21 cellular contexts compared by ENCODE assay signal in genomic region chr11:99198215-99198614, GRCh38.
DNase-seq lines count a peak whose midpoint lies in the region; ATAC-seq, FAIRE-seq and TF ChIP-seq lines count a peak whose summit lies in the region.
"Had no signal": no experiment of that assay in that cellular context is flagged by ENCODE, and none has a peak within 500 bp of the region (broad histone marks: within the 10 kb centered on the region; RNA-seq: fewer than 3 reads in every experiment).

No MANE protein-coding gene starts in this region.

- H2BK120ac ChIP-seq in H1 (replicated peaks; ENCODE audit: low read depth, low read length): no peak overlapping the region

- BruUV-seq in HepG2 (replicated peaks; lab: Mats Ljungman, UMichigan): no TSS peak

- no peaks in the 10 kb centered on the region for H3K79me1 ChIP-seq in H1 (ENCODE audit: low read depth, low read length)

- no peaks in the 10 kb centered on the region for H3K36me3 Mint-ChIP-seq in naive thymus-derived CD8-positive, alpha-beta T cell
- H3K36me3 Mint-ChIP-seq: IgD-negative memory B cell had no signal

- POLR2A ChIA-PET in HepG2 (lab: Yijun Ruan, JAX): no interaction called here
- POLR2A ChIA-PET in H1 (lab: Charles Lee; ENCODE audit: partially characterized antibody): no interaction called here
- POLR2A ChIA-PET in naive thymus-derived CD8-positive, alpha-beta T cell (lab: Charles Lee): no interaction called here

- DNase-seq in HepG2 (ENCODE audit: low spot score) (no peak), H1 (ENCODE audit: low read depth in 1 of 2, low spot score in 2 of 2) (no peak), right lobe of liver (no peak), hippocampal formation (lab: John Stamatoyannopoulos, UW) (no peak)
- DNase-seq in naive thymus-derived CD8-positive, alpha-beta T cell: no peak
- DNase-seq: AML-193; Caco-2; CD4-positive, alpha-beta T cell; GOT3; KBM-7 had no signal

- H2BK12ac ChIP-seq in H1 (ENCODE audit: low read depth, low read length): no peak overlapping the region

- H3K4ac ChIP-seq in H1 (replicated peaks; ENCODE audit: insufficient read length, low read depth, low read length): no peak overlapping the region

- ATAC-seq in HepG2: no peak
- ATAC-seq in right lobe of liver: peak; percentile 76 to 90 (median 84)
- no peak for ATAC-seq in naive thymus-derived CD8-positive, alpha-beta T cell
- no peak for ATAC-seq in HG03139 (IDR thresholded peaks at IDR 0.05; ENCODE audit: unreplicated experiment)
- ATAC-seq: A549 had no signal

- no peak overlapping the region for H2BK15ac ChIP-seq in H1 (ENCODE audit: low read length)

- TF ChIP-seq EP300 in HepG2 (IDR thresholded peaks at IDR 0.05; ENCODE audit: low read depth in 2 of 2, low read length in 2 of 2) (no peak), HepG2 (CRISPR knock-in tag; IDR thresholded peaks at IDR 0.05; ENCODE audit: borderline replicate concordance) (no peak), H1 (IDR thresholded peaks at IDR 0.05; ENCODE audit: borderline replicate concordance in 1 of 2, low read depth in 2 of 2, low read length in 2 of 2) (no peak)

- no peak overlapping the region for H2BK20ac ChIP-seq in H1 (ENCODE audit: low read length)

- TF ChIP-seq RAD21 in liver (IDR thresholded peaks at IDR 0.05): peak in 1 of 2 donors; percentile 32
- TF ChIP-seq RAD21 in HepG2 (CRISPR knock-in tag; IDR thresholded peaks at IDR 0.05): no peak
- no peak for TF ChIP-seq RAD21 in H1 (IDR thresholded peaks at IDR 0.05 in 1 of 2, conservative IDR thresholded peaks at IDR 0.05 in 1 of 2; ENCODE audit: low read depth in 2 of 2, low read length in 2 of 2)

- TF ChIP-seq POLR2A in HepG2 (IDR thresholded peaks at IDR 0.05; ENCODE audit: insufficient read depth in 1 of 2, low read depth in 2 of 2, low read length in 2 of 2) (no peak), H1 (IDR thresholded peaks at IDR 0.05; ENCODE audit: control extremely low read depth in 1 of 2, low read depth in 2 of 2, low read length in 2 of 2) (no peak), right lobe of liver (IDR thresholded peaks at IDR 0.05) (no peak)

- H3K18ac ChIP-seq in H1 (ENCODE audit: extremely low read depth, low read length): no peak overlapping the region

- in situ Hi-C loops in HepG2 (cut with HindIII; ENCODE audit: extremely low pct_ligation_motif_present, low pct_unique_long_range_greater_than_20kb): no loop called here

- H3K9me3 Mint-ChIP-seq in naive thymus-derived CD8-positive, alpha-beta T cell: peaks cover 2 to 31% (median 12%) of the 10 kb centered on the region in 9 donors

- no peak overlapping the region for H4K5ac ChIP-seq in H1 (ENCODE audit: insufficient read length, low read depth, low read length)

- intact Hi-C loops in HepG2 (cut with micrococcal nuclease; ENCODE audit: unreplicated experiment) (no loop called here), right lobe of liver (cut with DNase I) (no loop called here)

- no peak overlapping the region for H4K8ac ChIP-seq in H1 (ENCODE audit: extremely low read depth, insufficient read depth, low read length)

- no peak overlapping the region for H3K27ac Mint-ChIP-seq in naive thymus-derived CD8-positive, alpha-beta T cell
- H3K27ac Mint-ChIP-seq: CD4-positive, alpha-beta T cell; IgD-negative memory B cell had no signal

- 11% methylated on average over 3 of the region's 3 CpGs for WGBS in liver
- 0% methylated on average over 3 of the region's 3 CpGs for WGBS in HepG2 (ENCODE audit: low lambda C conversion rate)
- WGBS in H1 (ENCODE audit: extremely low coverage in 1 of 2, insufficient coverage in 1 of 2, insufficient read length in 1 of 2, insufficient replicate concordance in 2 of 2, low coverage in 1 of 2, low lambda C conversion rate in 2 of 2, missing lambda C conversion rate in 1 of 2), 2 experiments: 46% methylated on average over 3 of the region's 3 CpGs; no CpG with 5 or more reads in 1 of the 2 experiments
- WGBS in right lobe of liver (ENCODE audit: insufficient coverage, low coverage, low lambda C conversion rate, missing lambda C conversion rate): 8% methylated on average over 3 of the region's 3 CpGs

- no peak overlapping the region for H2AFZ ChIP-seq in HepG2 (ENCODE audit: low read length)
- 0 out of 2 replicates have a peak overlapping the region, but pooled peaks have one; percentile 11 for H2AFZ ChIP-seq in H1 (ENCODE audit: low read length)

- H3K9me3 ChIP-seq in liver (ENCODE audit: control insufficient read depth in 4 of 4, low read length in 3 of 4) (no peaks in the 10 kb centered on the region), HepG2 (ENCODE audit: low read length) (no peaks in the 10 kb centered on the region), H1 (ENCODE audit: insufficient read depth in 2 of 2, low read depth in 1 of 2, low read length in 1 of 2) (no peaks in the 10 kb centered on the region), right lobe of liver (no peaks in the 10 kb centered on the region)
- H3K9me3 ChIP-seq: A549, Caco-2, HAP-1 had no signal

- no peak overlapping the region for H3K23ac ChIP-seq in H1 (ENCODE audit: insufficient read length)

- H3K27me3 ChIP-seq in liver (ENCODE audit: control insufficient read depth in 4 of 4, insufficient read depth in 4 of 4, low read length in 3 of 4) (no peaks in the 10 kb centered on the region), HepG2 (ENCODE audit: control insufficient read depth in 1 of 2, insufficient read depth in 2 of 2, low read length in 2 of 2) (no peaks in the 10 kb centered on the region), H1 (replicated peaks in 1 of 4; ENCODE audit: control insufficient read depth in 3 of 4, extremely low read depth in 1 of 4, insufficient read depth in 3 of 4, low read length in 3 of 4) (no peaks in the 10 kb centered on the region), right lobe of liver (no peaks in the 10 kb centered on the region)

- H2BK5ac ChIP-seq in H1 (ENCODE audit: low read depth, low read length): no peak overlapping the region

- TF ChIP-seq CTCF in liver (IDR thresholded peaks at IDR 0.05; ENCODE audit: low read depth, low read length, missing input control): no peak
- TF ChIP-seq CTCF in HepG2 (CRISPR knock-in tag; IDR thresholded peaks at IDR 0.05): no peak
- TF ChIP-seq CTCF in H1 (IDR thresholded peaks at IDR 0.05; ENCODE audit: control extremely low read depth in 1 of 3, insufficient read depth in 1 of 3, low read depth in 1 of 3, low read length in 3 of 3): no peak
- no peak for TF ChIP-seq CTCF in right lobe of liver (IDR thresholded peaks at IDR 0.05)

- no peaks in the 10 kb centered on the region for H3K23me2 ChIP-seq in H1 (ENCODE audit: low read depth, low read length)

- no peaks in the 10 kb centered on the region for H3K4me1 Mint-ChIP-seq in naive thymus-derived CD8-positive, alpha-beta T cell
- H3K4me1 Mint-ChIP-seq: IgD-negative memory B cell had no signal

- H3K36me3 ChIP-seq in liver (ENCODE audit: control insufficient read depth in 4 of 4, insufficient read depth in 3 of 4, low read depth in 1 of 4, low read length in 3 of 4) (no peaks in the 10 kb centered on the region), HepG2 (replicated peaks in 1 of 2; ENCODE audit: control insufficient read depth in 1 of 2, insufficient read depth in 2 of 2, low read length in 2 of 2) (no peaks in the 10 kb centered on the region), H1 (ENCODE audit: control insufficient read depth in 2 of 4, insufficient read depth in 4 of 4, low read length in 3 of 4) (no peaks in the 10 kb centered on the region), right lobe of liver (no peaks in the 10 kb centered on the region)
- H3K36me3 ChIP-seq: HAP-1 had no signal

- H3K9ac ChIP-seq in liver (ENCODE audit: low read depth in 1 of 2, low read length in 2 of 2) (no peak overlapping the region), HepG2 (ENCODE audit: insufficient read depth, low read depth, low read length) (no peak overlapping the region), H1 (replicated peaks in 1 of 4; ENCODE audit: extremely low read depth in 1 of 4, low read depth in 3 of 4, low read length in 3 of 4) (no peak overlapping the region)

- H3K4me3 ChIP-seq in liver (ENCODE audit: low read depth in 1 of 3, low read length in 3 of 3) (no peak overlapping the region), HepG2 (replicated peaks in 1 of 3; ENCODE audit: insufficient read depth in 1 of 3, low read depth in 2 of 3, low read length in 3 of 3) (no peak overlapping the region), H1 (ENCODE audit: extremely low read depth in 1 of 4, insufficient read depth in 2 of 4, low read depth in 3 of 4, low read length in 4 of 4) (peak overlapping the region in 1 of 4 experiments; percentile 10; a peak in 1 of 8 replicates), right lobe of liver (no peak overlapping the region)
- H3K4me3 ChIP-seq: A549, HAP-1 had no signal

- no peak overlapping the region for H3K4me2 ChIP-seq in HepG2 (ENCODE audit: low read depth, low read length)
- peak overlapping the region in 1 of 2 experiments; percentile 23; a peak in 1 of 4 replicates for H3K4me2 ChIP-seq in H1 (ENCODE audit: insufficient read depth in 1 of 2, low read depth in 2 of 2, low read length in 2 of 2)
- H3K4me2 ChIP-seq: A549 had no signal

- no peak overlapping the region for H3K14ac ChIP-seq in H1 (ENCODE audit: insufficient read length)

- H3K27ac ChIP-seq in liver (ENCODE audit: low read depth in 1 of 2, low read length in 2 of 2) (peak overlapping the region in 1 of 2 donors; percentile 41), HepG2 (ENCODE audit: extremely low read length, insufficient read depth, low read length) (no peak overlapping the region), H1 (ENCODE audit: low read depth, low read length) (no peak overlapping the region), right lobe of liver (peak overlapping the region in 2 of 3 donors; percentile 8 to 50)
- H3K27ac ChIP-seq: 22Rv1, A549, C4-2B, HL-60 had no signal

- H4K20me1 ChIP-seq in HepG2 (ENCODE audit: insufficient read depth, low read length) (no peaks in the 10 kb centered on the region), H1 (replicated peaks in 1 of 2; ENCODE audit: control insufficient read depth in 1 of 2, insufficient read depth in 2 of 2, low read length in 2 of 2) (no peaks in the 10 kb centered on the region)

- no peak overlapping the region for H3K56ac ChIP-seq in H1 (replicated peaks; ENCODE audit: insufficient read length, low read depth, low read length)

- CTCF ChIA-PET in HepG2 (lab: Yijun Ruan, JAX; ENCODE audit: low intra/inter-chr PET ratio, low total read pairs): no interaction called here
- CTCF ChIA-PET in H1 (lab: Charles Lee; ENCODE audit: partially characterized antibody): interaction anchor here (0.9 kb wide), 1 partner anchor 83 kb away, joined by 4 read pairs; no protein-coding TSS in a partner anchor

- FAIRE-seq in HepG2 (lab: Jason Lieb, UNC) (no peak), H1 (lab: Jason Lieb, UNC) (no peak)
- FAIRE-seq: A549, D721Med, G401.6, GM12891 had no signal

- H3K79me2 ChIP-seq in HepG2 (ENCODE audit: insufficient read depth, low read length): no peaks in the 10 kb centered on the region
- H3K79me2 ChIP-seq in H1 (ENCODE audit: control insufficient read depth in 1 of 2, insufficient read depth in 2 of 2, low read length in 2 of 2): no peaks in the 10 kb centered on the region

- H3K4me1 ChIP-seq in liver (ENCODE audit: control insufficient read depth in 4 of 4, insufficient read depth in 4 of 4, low read length in 3 of 4): peaks cover 3 to 18% (median 7%) of the 10 kb centered on the region in 4 donors
- H3K4me1 ChIP-seq in HepG2 (ENCODE audit: insufficient read depth, low read length): no peaks in the 10 kb centered on the region
- H3K4me1 ChIP-seq in H1 (replicated peaks in 1 of 4; ENCODE audit: control insufficient read depth in 3 of 4, insufficient read depth in 4 of 4, low read length in 3 of 4): peaks cover 0 to 10% (median 6%) of the 10 kb centered on the region in 4 experiments; a peak in 5 of 7 replicates
- H3K4me1 ChIP-seq in right lobe of liver: peaks cover 0 to 18% (median 0%) of the 10 kb centered on the region in 4 donors
- H3K4me1 ChIP-seq: A549, Caco-2, HAP-1 had no signal

- H4K91ac ChIP-seq in H1 (replicated peaks; ENCODE audit: insufficient read length, low read length): no peak overlapping the region

- no peaks in the 10 kb centered on the region for H3K27me3 Mint-ChIP-seq in naive thymus-derived CD8-positive, alpha-beta T cell
- H3K27me3 Mint-ChIP-seq: CD4-positive, alpha-beta T cell; IgD-negative memory B cell had no signal

- H3K4me3 Mint-ChIP-seq in naive thymus-derived CD8-positive, alpha-beta T cell: no peak overlapping the region
- H3K4me3 Mint-ChIP-seq: CD4-positive, alpha-beta T cell; IgD-negative memory B cell had no signal

- no peak overlapping the region for H2AK5ac ChIP-seq in H1 (ENCODE audit: low read depth, low read length)

Comparison
In these comparisons a context has a peak if more than half of its experiments do, and no peak if none do; other contexts are left out.
1. H3K27ac ChIP-seq: peak in right lobe of liver (2 of 3); none in HepG2 (single experiment) and H1 (single experiment).
2. ATAC-seq: peak in right lobe of liver (4 of 4); none in HepG2 (single experiment), naive thymus-derived CD8-positive, alpha-beta T cell (0 of 2) and HG03139 (single experiment).